In the genomic region with DNA sequence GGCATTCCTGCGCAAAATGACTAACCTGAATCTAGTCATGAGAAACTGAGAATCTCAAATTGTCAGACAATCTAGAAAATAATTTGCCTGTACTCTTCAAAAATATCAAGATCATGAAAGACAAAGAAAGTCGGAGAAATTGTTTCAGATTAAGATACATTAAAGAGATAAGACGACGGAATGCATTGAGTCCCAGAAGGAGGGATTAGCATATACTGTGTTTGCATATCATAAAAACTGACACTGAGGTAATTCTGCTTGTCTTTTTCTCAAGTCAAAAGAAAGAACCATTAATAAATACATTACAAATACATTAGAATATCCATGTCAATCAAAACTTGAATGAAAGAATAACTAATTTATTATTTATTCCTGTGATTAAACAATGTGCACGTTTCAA, we compare ENCODE assay signal across 11 cellular contexts.
"Had no signal": no experiment of that assay in that cellular context is flagged by ENCODE, and none has a peak within 500 bp of the region (broad histone marks: within the 10 kb centered on the region; RNA-seq: fewer than 3 reads in every experiment).

No MANE protein-coding gene starts in this region.

- H3K4me1 ChIP-seq: HAP-1 had no signal

- H3K4me2 ChIP-seq: GM23338 had no signal

- H3K36me3 ChIP-seq: HAP-1 had no signal

- FAIRE-seq: H1, H54 had no signal

- H3K27ac ChIP-seq: GM23248 had no signal

- H3K9me3 ChIP-seq: HAP-1 had no signal

- H2AFZ ChIP-seq: GM23248, GM23338 had no signal

- DNase-seq: GM23248, GOT3, H7, H9, HCEC 1CT, HFFc6 had no signal

- H3K9ac ChIP-seq: GM23248 had no signal

- ATAC-seq: GM23338, HCT116 had no signal

- H3K4me3 ChIP-seq: GM23248, GM23338, HAP-1 had no signal
